Comparison of ENCODE assay signal across 1 cellular context in the genomic region with DNA sequence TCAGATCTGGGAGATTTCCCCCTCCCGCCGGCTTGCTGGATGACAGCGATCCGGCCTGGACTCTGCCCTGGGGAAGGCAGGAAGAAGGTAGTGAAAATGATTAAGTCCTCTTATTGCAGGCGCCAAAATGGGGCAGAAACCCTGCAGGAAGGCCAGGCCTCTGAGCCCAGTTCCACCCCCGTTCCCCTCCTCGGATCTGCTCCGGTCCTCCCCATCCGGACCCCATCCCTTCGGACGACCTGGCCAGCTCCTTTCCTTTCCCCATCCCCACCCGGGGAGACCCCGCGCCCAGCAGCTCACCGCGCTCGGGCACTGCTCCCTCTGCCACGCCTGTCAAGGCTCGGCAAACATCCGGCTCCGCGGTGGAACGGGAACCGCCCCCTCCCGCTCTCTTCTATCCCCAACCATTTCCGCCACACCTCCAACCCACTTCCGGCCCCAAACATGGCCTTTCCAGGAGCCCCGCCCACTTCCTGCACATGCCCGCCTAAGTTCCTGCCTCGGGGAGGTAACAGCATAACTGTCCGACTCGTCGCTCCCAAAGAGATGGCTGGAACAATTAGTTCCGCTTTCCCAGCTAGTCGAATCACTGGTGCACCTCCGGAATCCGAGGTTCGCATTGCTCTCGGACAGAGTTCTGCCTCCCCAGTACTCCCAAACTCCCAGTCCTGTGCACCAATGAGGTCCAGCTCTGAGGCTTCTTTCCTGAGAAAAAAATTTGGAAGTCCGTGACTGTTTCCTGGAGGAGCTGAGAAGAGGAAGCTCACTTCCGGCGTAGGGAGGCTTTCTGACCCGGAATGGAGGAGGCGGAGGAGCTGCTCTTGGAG.
TF ChIP-seq lines count a peak whose summit lies in the region.

A gene (minus strand): TSS at position 369 of the 827 bp plus-strand sequence. CDS start 4,512 bp downstream, outside the sequence.
A gene (plus strand): TSS at position 781 of the 827 bp plus-strand sequence. CDS start 17 bp downstream, at position 798.

TF ChIP-seq in HepG2, 621 proteins besides CTCF, POLR2A, EP300 and RAD21 (continued from another document and continues in another):
- TF ChIP-seq, protein P1, sequence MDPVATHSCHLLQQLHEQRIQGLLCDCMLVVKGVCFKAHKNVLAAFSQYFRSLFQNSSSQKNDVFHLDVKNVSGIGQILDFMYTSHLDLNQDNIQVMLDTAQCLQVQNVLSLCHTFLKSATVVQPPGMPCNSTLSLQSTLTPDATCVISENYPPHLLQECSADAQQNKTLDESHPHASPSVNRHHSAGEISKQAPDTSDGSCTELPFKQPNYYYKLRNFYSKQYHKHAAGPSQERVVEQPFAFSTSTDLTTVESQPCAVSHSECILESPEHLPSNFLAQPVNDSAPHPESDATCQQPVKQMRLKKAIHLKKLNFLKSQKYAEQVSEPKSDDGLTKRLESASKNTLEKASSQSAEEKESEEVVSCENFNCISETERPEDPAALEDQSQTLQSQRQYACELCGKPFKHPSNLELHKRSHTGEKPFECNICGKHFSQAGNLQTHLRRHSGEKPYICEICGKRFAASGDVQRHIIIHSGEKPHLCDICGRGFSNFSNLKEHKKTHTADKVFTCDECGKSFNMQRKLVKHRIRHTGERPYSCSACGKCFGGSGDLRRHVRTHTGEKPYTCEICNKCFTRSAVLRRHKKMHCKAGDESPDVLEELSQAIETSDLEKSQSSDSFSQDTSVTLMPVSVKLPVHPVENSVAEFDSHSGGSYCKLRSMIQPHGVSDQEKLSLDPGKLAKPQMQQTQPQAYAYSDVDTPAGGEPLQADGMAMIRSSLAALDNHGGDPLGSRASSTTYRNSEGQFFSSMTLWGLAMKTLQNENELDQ (CRISPR knock-in tag; IDR thresholded peaks at IDR 0.05; ENCODE audit: borderline replicate concordance), result peak; percentile 71; the same call in 1 of the 2 replicates
- TF ChIP-seq, protein P2, sequence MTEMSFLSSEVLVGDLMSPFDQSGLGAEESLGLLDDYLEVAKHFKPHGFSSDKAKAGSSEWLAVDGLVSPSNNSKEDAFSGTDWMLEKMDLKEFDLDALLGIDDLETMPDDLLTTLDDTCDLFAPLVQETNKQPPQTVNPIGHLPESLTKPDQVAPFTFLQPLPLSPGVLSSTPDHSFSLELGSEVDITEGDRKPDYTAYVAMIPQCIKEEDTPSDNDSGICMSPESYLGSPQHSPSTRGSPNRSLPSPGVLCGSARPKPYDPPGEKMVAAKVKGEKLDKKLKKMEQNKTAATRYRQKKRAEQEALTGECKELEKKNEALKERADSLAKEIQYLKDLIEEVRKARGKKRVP (CRISPR knock-in tag; IDR thresholded peaks at IDR 0.05), result no peak
- no peak for TF ChIP-seq KLF13 (CRISPR knock-in tag; IDR thresholded peaks at IDR 0.05)
- TF ChIP-seq, protein P3, sequence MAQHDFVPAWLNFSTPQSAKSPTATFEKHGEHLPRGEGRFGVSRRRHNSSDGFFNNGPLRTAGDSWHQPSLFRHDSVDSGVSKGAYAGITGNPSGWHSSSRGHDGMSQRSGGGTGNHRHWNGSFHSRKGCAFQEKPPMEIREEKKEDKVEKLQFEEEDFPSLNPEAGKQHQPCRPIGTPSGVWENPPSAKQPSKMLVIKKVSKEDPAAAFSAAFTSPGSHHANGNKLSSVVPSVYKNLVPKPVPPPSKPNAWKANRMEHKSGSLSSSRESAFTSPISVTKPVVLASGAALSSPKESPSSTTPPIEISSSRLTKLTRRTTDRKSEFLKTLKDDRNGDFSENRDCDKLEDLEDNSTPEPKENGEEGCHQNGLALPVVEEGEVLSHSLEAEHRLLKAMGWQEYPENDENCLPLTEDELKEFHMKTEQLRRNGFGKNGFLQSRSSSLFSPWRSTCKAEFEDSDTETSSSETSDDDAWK (CRISPR knock-in tag; IDR thresholded peaks at IDR 0.05), result no peak
- peak; percentile 57; the same call in 1 of the 2 replicates for TF ChIP-seq KDM3A (CRISPR knock-in tag; IDR thresholded peaks at IDR 0.05; ENCODE audit: low read depth)
- TF ChIP-seq ZNF343 (CRISPR knock-in tag; IDR thresholded peaks at IDR 0.05), result peak; percentile 76
- TF ChIP-seq, protein P4, sequence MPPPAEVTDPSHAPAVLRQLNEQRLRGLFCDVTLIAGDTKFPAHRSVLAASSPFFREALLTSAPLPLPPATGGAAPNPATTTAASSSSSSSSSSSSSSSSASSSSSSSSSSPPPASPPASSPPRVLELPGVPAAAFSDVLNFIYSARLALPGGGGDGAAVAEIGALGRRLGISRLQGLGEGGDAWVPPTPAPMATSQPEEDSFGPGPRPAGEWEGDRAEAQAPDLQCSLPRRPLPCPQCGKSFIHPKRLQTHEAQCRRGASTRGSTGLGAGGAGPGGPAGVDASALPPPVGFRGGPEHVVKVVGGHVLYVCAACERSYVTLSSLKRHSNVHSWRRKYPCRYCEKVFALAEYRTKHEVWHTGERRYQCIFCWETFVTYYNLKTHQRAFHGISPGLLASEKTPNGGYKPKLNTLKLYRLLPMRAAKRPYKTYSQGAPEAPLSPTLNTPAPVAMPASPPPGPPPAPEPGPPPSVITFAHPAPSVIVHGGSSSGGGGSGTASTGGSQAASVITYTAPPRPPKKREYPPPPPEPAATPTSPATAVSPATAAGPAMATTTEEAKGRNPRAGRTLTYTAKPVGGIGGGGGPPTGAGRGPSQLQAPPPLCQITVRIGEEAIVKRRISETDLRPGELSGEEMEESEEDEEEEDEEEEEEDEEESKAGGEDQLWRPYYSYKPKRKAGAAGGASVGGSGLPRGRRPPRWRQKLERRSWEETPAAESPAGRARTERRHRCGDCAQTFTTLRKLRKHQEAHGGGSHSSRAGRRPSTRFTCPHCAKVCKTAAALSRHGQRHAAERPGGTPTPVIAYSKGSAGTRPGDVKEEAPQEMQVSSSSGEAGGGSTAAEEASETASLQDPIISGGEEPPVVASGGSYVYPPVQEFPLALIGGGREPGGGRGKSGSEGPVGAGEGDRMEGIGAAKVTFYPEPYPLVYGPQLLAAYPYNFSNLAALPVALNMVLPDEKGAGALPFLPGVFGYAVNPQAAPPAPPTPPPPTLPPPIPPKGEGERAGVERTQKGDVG (CRISPR knock-in tag; IDR thresholded peaks at IDR 0.05; ENCODE audit: borderline replicate concordance), result peak; percentile 81; the same call in 1 of the 2 replicates
- no peak; the same call in 1 of the 2 replicates for TF ChIP-seq ZBTB1 (CRISPR knock-in tag; IDR thresholded peaks at IDR 0.05; ENCODE audit: borderline replicate concordance)
- peak; percentile 51; the same call in 1 of the 2 replicates for TF ChIP-seq SOX5 (CRISPR knock-in tag; IDR thresholded peaks at IDR 0.05; ENCODE audit: borderline replicate concordance)
- TF ChIP-seq ZFX (CRISPR knock-in tag; IDR thresholded peaks at IDR 0.05; ENCODE audit: low read depth), result peak; percentile 82
- TF ChIP-seq CBX1 (IDR thresholded peaks at IDR 0.05; ENCODE audit: low read depth), result peak; percentile 65
- TF ChIP-seq SKI (IDR thresholded peaks at IDR 0.05; ENCODE audit: partially characterized antibody), result peak; percentile 18
- TF ChIP-seq ZKSCAN5 (CRISPR knock-in tag; IDR thresholded peaks at IDR 0.05), result no peak
- TF ChIP-seq ZNF335 (CRISPR knock-in tag; IDR thresholded peaks at IDR 0.05), result no peak; the same call in none of the 2 replicates
- TF ChIP-seq GZF1 (CRISPR knock-in tag; IDR thresholded peaks at IDR 0.05), result no peak
- TF ChIP-seq RNF2 (conservative IDR thresholded peaks at IDR 0.05; ENCODE audit: low read depth), result no peak
- TF ChIP-seq, protein P5, sequence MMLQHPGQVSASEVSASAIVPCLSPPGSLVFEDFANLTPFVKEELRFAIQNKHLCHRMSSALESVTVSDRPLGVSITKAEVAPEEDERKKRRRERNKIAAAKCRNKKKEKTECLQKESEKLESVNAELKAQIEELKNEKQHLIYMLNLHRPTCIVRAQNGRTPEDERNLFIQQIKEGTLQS (CRISPR knock-in tag; IDR thresholded peaks at IDR 0.05), result no peak
- TF ChIP-seq BRD4 (CRISPR knock-in tag; IDR thresholded peaks at IDR 0.05), result no peak
- no peak for TF ChIP-seq ATAD3A (CRISPR knock-in tag; IDR thresholded peaks at IDR 0.05)
- TF ChIP-seq ARNT (IDR thresholded peaks at IDR 0.05), result no peak
- peak; percentile 60; the same call in 1 of the 2 replicates for TF ChIP-seq RXRA (CRISPR knock-in tag; IDR thresholded peaks at IDR 0.05)
- TF ChIP-seq, protein P6, sequence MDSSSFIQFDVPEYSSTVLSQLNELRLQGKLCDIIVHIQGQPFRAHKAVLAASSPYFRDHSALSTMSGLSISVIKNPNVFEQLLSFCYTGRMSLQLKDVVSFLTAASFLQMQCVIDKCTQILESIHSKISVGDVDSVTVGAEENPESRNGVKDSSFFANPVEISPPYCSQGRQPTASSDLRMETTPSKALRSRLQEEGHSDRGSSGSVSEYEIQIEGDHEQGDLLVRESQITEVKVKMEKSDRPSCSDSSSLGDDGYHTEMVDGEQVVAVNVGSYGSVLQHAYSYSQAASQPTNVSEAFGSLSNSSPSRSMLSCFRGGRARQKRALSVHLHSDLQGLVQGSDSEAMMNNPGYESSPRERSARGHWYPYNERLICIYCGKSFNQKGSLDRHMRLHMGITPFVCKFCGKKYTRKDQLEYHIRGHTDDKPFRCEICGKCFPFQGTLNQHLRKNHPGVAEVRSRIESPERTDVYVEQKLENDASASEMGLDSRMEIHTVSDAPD (CRISPR knock-in tag; IDR thresholded peaks at IDR 0.05), result 0 out of 2 replicates have a peak, but pooled peaks have one; percentile 78
- peak; percentile 93 for TF ChIP-seq ATF7-NPFF (CRISPR knock-in tag; IDR thresholded peaks at IDR 0.05; ENCODE audit: low read depth)
- TF ChIP-seq MTF2 (CRISPR knock-in tag; IDR thresholded peaks at IDR 0.05; ENCODE audit: borderline replicate concordance), result no peak
- no peak for TF ChIP-seq NFKBIZ (CRISPR knock-in tag; IDR thresholded peaks at IDR 0.05)
- TF ChIP-seq SP2 (CRISPR knock-in tag; IDR thresholded peaks at IDR 0.05), result peak; percentile 69
- TF ChIP-seq, protein P7, sequence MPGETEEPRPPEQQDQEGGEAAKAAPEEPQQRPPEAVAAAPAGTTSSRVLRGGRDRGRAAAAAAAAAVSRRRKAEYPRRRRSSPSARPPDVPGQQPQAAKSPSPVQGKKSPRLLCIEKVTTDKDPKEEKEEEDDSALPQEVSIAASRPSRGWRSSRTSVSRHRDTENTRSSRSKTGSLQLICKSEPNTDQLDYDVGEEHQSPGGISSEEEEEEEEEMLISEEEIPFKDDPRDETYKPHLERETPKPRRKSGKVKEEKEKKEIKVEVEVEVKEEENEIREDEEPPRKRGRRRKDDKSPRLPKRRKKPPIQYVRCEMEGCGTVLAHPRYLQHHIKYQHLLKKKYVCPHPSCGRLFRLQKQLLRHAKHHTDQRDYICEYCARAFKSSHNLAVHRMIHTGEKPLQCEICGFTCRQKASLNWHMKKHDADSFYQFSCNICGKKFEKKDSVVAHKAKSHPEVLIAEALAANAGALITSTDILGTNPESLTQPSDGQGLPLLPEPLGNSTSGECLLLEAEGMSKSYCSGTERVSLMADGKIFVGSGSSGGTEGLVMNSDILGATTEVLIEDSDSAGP (CRISPR knock-in tag; IDR thresholded peaks at IDR 0.05; ENCODE audit: borderline replicate concordance), result peak; percentile 81; the same call in 1 of the 2 replicates
- TF ChIP-seq, protein P8, sequence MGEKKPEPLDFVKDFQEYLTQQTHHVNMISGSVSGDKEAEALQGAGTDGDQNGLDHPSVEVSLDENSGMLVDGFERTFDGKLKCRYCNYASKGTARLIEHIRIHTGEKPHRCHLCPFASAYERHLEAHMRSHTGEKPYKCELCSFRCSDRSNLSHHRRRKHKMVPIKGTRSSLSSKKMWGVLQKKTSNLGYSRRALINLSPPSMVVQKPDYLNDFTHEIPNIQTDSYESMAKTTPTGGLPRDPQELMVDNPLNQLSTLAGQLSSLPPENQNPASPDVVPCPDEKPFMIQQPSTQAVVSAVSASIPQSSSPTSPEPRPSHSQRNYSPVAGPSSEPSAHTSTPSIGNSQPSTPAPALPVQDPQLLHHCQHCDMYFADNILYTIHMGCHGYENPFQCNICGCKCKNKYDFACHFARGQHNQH (CRISPR knock-in tag; IDR thresholded peaks at IDR 0.05), result peak; percentile 70
- no peak; the same call in 1 of the 2 replicates for TF ChIP-seq ZNF367 (CRISPR knock-in tag; IDR thresholded peaks at IDR 0.05; ENCODE audit: borderline replicate concordance)
- TF ChIP-seq, protein P9, sequence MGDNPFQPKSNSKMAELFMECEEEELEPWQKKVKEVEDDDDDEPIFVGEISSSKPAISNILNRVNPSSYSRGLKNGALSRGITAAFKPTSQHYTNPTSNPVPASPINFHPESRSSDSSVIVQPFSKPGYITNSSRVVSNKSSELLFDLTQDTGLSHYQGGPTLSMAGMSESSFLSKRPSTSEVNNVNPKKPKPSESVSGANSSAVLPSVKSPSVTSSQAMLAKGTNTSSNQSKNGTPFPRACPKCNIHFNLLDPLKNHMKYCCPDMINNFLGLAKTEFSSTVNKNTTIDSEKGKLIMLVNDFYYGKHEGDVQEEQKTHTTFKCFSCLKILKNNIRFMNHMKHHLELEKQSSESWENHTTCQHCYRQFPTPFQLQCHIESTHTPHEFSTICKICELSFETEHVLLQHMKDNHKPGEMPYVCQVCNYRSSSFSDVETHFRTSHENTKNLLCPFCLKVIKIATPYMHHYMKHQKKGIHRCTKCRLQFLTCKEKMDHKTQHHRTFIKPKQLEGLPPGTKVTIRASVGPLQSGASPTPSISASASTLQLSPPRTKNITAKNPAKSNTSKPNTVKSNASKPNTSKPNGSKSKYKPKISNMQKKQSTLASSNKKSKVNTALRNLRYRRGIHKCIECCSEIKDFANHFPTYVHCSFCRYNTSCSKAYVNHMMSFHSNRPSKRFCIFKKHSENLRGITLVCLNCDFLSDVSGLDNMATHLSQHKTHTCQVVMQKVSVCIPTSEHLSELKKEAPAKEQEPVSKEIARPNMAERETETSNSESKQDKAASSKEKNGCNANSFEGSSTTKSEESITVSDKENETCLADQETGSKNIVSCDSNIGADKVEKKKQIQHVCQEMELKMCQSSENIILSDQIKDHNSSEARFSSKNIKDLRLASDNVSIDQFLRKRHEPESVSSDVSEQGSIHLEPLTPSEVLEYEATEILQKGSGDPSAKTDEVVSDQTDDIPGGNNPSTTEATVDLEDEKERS (CRISPR knock-in tag; IDR thresholded peaks at IDR 0.05), result no peak
- TF ChIP-seq, protein P10, sequence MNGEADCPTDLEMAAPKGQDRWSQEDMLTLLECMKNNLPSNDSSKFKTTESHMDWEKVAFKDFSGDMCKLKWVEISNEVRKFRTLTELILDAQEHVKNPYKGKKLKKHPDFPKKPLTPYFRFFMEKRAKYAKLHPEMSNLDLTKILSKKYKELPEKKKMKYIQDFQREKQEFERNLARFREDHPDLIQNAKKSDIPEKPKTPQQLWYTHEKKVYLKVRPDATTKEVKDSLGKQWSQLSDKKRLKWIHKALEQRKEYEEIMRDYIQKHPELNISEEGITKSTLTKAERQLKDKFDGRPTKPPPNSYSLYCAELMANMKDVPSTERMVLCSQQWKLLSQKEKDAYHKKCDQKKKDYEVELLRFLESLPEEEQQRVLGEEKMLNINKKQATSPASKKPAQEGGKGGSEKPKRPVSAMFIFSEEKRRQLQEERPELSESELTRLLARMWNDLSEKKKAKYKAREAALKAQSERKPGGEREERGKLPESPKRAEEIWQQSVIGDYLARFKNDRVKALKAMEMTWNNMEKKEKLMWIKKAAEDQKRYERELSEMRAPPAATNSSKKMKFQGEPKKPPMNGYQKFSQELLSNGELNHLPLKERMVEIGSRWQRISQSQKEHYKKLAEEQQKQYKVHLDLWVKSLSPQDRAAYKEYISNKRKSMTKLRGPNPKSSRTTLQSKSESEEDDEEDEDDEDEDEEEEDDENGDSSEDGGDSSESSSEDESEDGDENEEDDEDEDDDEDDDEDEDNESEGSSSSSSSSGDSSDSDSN (CRISPR knock-in tag; IDR thresholded peaks at IDR 0.05), result peak; percentile 84
